Comparison of ENCODE assay signal across 1 cellular context in genomic region chr19:2109278-2109864, GRCh38.
A peak's percentile ranks its signal among the peaks of the same experiment; 100 is the strongest.
TF ChIP-seq lines count a peak whose summit lies in the region.

No MANE protein-coding gene starts in this region.

TF ChIP-seq in K562, 482 proteins besides CTCF, POLR2A, EP300 and RAD21:
- peak; percentile 63 for TF ChIP-seq POLR2G (IDR thresholded peaks at IDR 0.05; ENCODE audit: low read depth, low read length)
- TF ChIP-seq KDM4B (IDR thresholded peaks at IDR 0.05; ENCODE audit: borderline replicate concordance in 2 of 2, low read depth in 1 of 2), result no peak
